Comparison of ENCODE assay signal across 1 cellular context in the genomic region with DNA sequence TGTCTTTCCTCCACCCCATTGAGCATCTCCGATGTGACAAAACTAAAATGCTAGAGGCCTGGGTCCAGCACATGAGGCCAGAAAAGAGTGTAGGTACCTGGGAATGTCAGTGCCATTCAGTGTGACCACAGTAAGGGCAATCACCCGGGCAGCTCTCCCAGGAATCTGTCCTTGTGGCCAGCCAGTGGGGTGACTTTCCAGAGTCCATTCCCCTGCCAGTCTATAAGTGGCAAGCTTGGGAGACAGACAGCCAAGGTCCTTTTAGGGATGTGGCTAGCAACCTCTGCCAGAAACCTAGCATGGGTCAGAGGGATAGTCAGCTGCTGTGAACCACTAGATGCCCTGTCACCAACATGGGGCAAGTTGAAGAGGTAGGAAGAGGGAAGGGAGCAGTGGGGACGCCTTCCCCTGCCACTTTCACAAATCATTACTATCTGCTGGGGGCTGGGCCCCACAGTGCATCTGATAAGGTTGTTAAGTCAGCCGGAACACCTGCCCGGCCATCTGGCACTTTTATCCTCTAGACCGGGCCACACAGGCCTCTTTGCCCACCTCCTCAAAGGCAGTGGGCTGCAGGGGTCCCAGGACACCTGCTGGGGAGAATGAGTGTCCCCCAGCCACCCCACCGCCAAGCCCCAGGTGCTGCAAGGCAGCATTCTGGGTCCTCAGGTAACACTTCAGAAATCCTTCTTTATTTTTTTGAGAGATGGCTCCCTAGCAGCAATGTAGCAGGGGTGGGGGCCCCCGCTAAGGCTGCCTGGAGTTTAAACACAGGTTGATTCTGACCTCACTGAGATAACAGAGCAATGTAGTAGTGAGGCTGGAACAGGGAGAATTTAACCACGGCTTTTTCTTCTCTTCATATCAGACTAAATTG.
TF ChIP-seq lines count a peak whose summit lies in the region.

No MANE protein-coding gene starts in this region.

TF ChIP-seq in SK-N-SH treated with all-trans-retinoic acid at 6 μM for 48 hours, 23 proteins besides CTCF, POLR2A, EP300 and RAD21 (continued from another document):
- TF ChIP-seq, protein P1, sequence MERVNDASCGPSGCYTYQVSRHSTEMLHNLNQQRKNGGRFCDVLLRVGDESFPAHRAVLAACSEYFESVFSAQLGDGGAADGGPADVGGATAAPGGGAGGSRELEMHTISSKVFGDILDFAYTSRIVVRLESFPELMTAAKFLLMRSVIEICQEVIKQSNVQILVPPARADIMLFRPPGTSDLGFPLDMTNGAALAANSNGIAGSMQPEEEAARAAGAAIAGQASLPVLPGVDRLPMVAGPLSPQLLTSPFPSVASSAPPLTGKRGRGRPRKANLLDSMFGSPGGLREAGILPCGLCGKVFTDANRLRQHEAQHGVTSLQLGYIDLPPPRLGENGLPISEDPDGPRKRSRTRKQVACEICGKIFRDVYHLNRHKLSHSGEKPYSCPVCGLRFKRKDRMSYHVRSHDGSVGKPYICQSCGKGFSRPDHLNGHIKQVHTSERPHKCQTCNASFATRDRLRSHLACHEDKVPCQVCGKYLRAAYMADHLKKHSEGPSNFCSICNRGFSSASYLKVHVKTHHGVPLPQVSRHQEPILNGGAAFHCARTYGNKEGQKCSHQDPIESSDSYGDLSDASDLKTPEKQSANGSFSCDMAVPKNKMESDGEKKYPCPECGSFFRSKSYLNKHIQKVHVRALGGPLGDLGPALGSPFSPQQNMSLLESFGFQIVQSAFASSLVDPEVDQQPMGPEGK (CRISPR knock-in tag; IDR thresholded peaks at IDR 0.05; ENCODE audit: borderline replicate concordance), result no peak
- TF ChIP-seq CSDC2 (CRISPR knock-in tag; IDR thresholded peaks at IDR 0.05), result no peak
- no peak for TF ChIP-seq GLIS3 (CRISPR knock-in tag; IDR thresholded peaks at IDR 0.05)
- TF ChIP-seq TCF4 (CRISPR knock-in tag; IDR thresholded peaks at IDR 0.05; ENCODE audit: borderline replicate concordance), result no peak
- TF ChIP-seq OSR1 (CRISPR knock-in tag; IDR thresholded peaks at IDR 0.05), result no peak
- TF ChIP-seq ZFP30 (CRISPR knock-in tag; IDR thresholded peaks at IDR 0.05), result no peak
- TF ChIP-seq, protein P2, sequence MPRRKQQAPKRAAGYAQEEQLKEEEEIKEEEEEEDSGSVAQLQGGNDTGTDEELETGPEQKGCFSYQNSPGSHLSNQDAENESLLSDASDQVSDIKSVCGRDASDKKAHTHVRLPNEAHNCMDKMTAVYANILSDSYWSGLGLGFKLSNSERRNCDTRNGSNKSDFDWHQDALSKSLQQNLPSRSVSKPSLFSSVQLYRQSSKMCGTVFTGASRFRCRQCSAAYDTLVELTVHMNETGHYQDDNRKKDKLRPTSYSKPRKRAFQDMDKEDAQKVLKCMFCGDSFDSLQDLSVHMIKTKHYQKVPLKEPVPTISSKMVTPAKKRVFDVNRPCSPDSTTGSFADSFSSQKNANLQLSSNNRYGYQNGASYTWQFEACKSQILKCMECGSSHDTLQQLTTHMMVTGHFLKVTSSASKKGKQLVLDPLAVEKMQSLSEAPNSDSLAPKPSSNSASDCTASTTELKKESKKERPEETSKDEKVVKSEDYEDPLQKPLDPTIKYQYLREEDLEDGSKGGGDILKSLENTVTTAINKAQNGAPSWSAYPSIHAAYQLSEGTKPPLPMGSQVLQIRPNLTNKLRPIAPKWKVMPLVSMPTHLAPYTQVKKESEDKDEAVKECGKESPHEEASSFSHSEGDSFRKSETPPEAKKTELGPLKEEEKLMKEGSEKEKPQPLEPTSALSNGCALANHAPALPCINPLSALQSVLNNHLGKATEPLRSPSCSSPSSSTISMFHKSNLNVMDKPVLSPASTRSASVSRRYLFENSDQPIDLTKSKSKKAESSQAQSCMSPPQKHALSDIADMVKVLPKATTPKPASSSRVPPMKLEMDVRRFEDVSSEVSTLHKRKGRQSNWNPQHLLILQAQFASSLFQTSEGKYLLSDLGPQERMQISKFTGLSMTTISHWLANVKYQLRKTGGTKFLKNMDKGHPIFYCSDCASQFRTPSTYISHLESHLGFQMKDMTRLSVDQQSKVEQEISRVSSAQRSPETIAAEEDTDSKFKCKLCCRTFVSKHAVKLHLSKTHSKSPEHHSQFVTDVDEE (CRISPR knock-in tag; IDR thresholded peaks at IDR 0.05), result no peak
- no peak for TF ChIP-seq ZC3H10 (CRISPR knock-in tag; IDR thresholded peaks at IDR 0.05)
- TF ChIP-seq PPARA (CRISPR knock-in tag; IDR thresholded peaks at IDR 0.05; ENCODE audit: borderline replicate concordance), result no peak
- no peak for TF ChIP-seq ISL1 (CRISPR knock-in tag; IDR thresholded peaks at IDR 0.05)
TF ChIP-seq in SK-N-SH treated with all-trans-retinoic acid at 6 μM for 48 hours: peak in this region for 0.
